In genomic region chr3:32902887-32903371, GRCh38 we compare ENCODE assay signal across 9 cellular contexts. TPM values are rescaled to one million over a fixed set of nuclear protein-coding genes. Genes with fewer than 3 reads are reported as not detected.
DNase-seq lines count a peak whose midpoint lies in the region; ATAC-seq and TF ChIP-seq lines count a peak whose summit lies in the region.
"Not testable (repeated sequence)": the region's sequence is repeated elsewhere in the genome, so short reads cannot be mapped to it uniquely, and the experiment has no call there.
"Had no signal": no experiment of that assay in that cellular context is flagged by ENCODE, and none has a peak within 500 bp of the region (broad histone marks: within the 10 kb centered on the region; RNA-seq: fewer than 3 reads in every experiment).

No MANE protein-coding gene starts in this region.

- peak overlapping the region; percentile 81 for H3K4me3 Mint-ChIP-seq in memory B cell

- ATAC-seq in GM19395 (IDR thresholded peaks at IDR 0.05; ENCODE audit: unreplicated experiment) (peak; percentile 73), esophagus mucosa (peak; percentile 44), memory B cell (ENCODE audit: low read depth) (peak; percentile 59)

- H3K27ac Mint-ChIP-seq in memory B cell, result not testable (repeated sequence)

- not testable (repeated sequence) for H3K27me3 Mint-ChIP-seq in memory B cell

- TF ChIP-seq CTCF in 22Rv1 (IDR thresholded peaks at IDR 0.05), result peak; percentile 57

- H3K36me3 Mint-ChIP-seq in memory B cell, result not testable (repeated sequence)

- DNase-seq in NCI-H1105 treated with DMSO at 0.1 percent for 48 hours (lab: John Stamatoyannopoulos, UW) (peak; percentile 42), memory B cell (ENCODE audit: low spot score in 2 of 2) (peak in 1 of 2 donors; percentile 11)
- peak; percentile 4 for DNase-seq in activated CD4-positive, CD25-positive, alpha-beta regulatory T cell treated with anti-CD3 and anti-CD28 coated beads, Interleukin-2, amount 50 U/mL, for 16 hours (ENCODE audit: low read depth, low spot score)
- peak in 3 of 4 experiments; percentile 1 to 4 (median 2) for DNase-seq in activated naive CD4-positive, alpha-beta T cell (lab: John Stamatoyannopoulos, UW)
- peak; percentile 49 for DNase-seq in stimulated activated CD4-positive, alpha-beta T cell treated with anti-CD3 and anti-CD28 coated beads, Interleukin-1b, Interleukin-23, amount 100 ng/mL, for 48 hours

- not testable (repeated sequence) for H3K4me1 Mint-ChIP-seq in memory B cell

- H3K27ac ChIP-seq in 22Rv1, result not testable (repeated sequence)

- not testable (repeated sequence) for H3K9me3 Mint-ChIP-seq in memory B cell

RNA-seq across cellular contexts. Expression of gene CCR4, which starts 48.5 kb away (rescaled TPM):
- total RNA-seq in esophagus mucosa, result 0.40 TPM
- total RNA-seq: SJCRH30 had no signal
